12 cellular contexts compared by ENCODE assay signal in the genomic region with DNA sequence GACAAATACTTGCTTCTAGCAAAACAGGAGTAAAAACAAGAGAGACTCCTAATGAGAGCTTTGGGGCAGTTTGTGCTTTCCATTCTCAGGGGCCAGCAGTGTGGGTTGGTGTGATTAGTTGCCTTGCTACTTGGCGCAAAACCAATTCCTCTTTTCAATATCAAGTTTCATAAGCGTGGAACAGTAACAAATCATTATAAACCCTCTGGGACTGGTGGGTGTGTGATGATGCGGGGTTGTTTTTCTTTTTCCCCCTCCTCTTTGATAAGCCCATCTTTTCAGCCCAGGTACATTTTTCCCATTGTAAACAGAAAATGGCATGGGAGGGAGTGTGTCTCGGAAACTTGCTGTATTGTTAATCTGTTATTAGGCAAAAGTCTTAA.
DNase-seq lines count a peak whose midpoint lies in the region; ATAC-seq, FAIRE-seq and TF ChIP-seq lines count a peak whose summit lies in the region.
"Had no signal": no experiment of that assay in that cellular context is flagged by ENCODE, and none has a peak within 500 bp of the region (broad histone marks: within the 10 kb centered on the region; RNA-seq: fewer than 3 reads in every experiment).

No MANE protein-coding gene starts in this region.

- no peak overlapping the region for H2BK12ac ChIP-seq in trophoblast cell (ENCODE audit: low read length)

- peak overlapping the region; percentile 92 for H3K27ac ChIP-seq in ectodermal cell (ENCODE audit: insufficient read depth, low read depth, low read length, poor library complexity, severe bottlenecking)
- H3K27ac ChIP-seq in sigmoid colon, result peak overlapping the region in 3 of 4 donors; percentile 48 to 64 (median 51)
- no peak overlapping the region for H3K27ac ChIP-seq in trophoblast cell (ENCODE audit: low read depth, low read length)

- no peak overlapping the region for H3K18ac ChIP-seq in trophoblast cell (ENCODE audit: low read length)

- DNase-seq in GM19239 (ENCODE audit: insufficient read length, low spot score) (no peak), NCI-H2171 (lab: John Stamatoyannopoulos, UW) (peak; percentile 95), sigmoid colon (no peak), RPMI8226 (no peak), trophoblast cell (no peak)
- DNase-seq: pancreas; stimulated activated naive CD4-positive, alpha-beta T cell treated with Interleukin-2 at 50 U/mL for 16 hours; SW 1271 had no signal

- H3K4me2 ChIP-seq in trophoblast cell (ENCODE audit: low read length), result no peak overlapping the region

- no peak overlapping the region for H2BK5ac ChIP-seq in trophoblast cell (ENCODE audit: low read depth, low read length, poor library complexity)

- no peaks in the 10 kb centered on the region for H3K79me2 ChIP-seq in trophoblast cell (ENCODE audit: control insufficient read depth, insufficient read depth, low read length, poor library complexity)

- H4K12ac ChIP-seq in trophoblast cell (ENCODE audit: low read depth, low read length), result no peak overlapping the region

- H4K91ac ChIP-seq in trophoblast cell (ENCODE audit: low read depth, low read length), result no peak overlapping the region

- TF ChIP-seq CTCF in sigmoid colon (IDR thresholded peaks at IDR 0.05), result no peak

- intact Hi-C loops in sigmoid colon (cut with DNase I), result no loop called here

- H2AFZ ChIP-seq in trophoblast cell (ENCODE audit: insufficient read depth, low read length, poor library complexity), result no peak overlapping the region

- no peak for TF ChIP-seq EP300 in sigmoid colon (IDR thresholded peaks at IDR 0.05)

- no peak overlapping the region for H3K23ac ChIP-seq in trophoblast cell (ENCODE audit: low read length)

- no peak overlapping the region for H2BK120ac ChIP-seq in trophoblast cell (ENCODE audit: insufficient read depth, low read length, poor library complexity)

- no peak overlapping the region for H4K8ac ChIP-seq in trophoblast cell (ENCODE audit: low read depth, low read length)

- FAIRE-seq in GM19239 (lab: Jason Lieb, UNC), result peak; percentile 11
- FAIRE-seq: H1, pancreas had no signal

- H3K4me3 ChIP-seq in ectodermal cell (ENCODE audit: insufficient read depth, low read depth, low read length), result no peak overlapping the region
- H3K4me3 ChIP-seq in sigmoid colon, result no peak overlapping the region
- no peak overlapping the region for H3K4me3 ChIP-seq in trophoblast cell (ENCODE audit: low read depth, low read length)
- H3K4me3 ChIP-seq: pancreas had no signal

- no peak overlapping the region for H3K4ac ChIP-seq in trophoblast cell (ENCODE audit: low read depth, low read length)

- no peak for TF ChIP-seq POLR2A in sigmoid colon (IDR thresholded peaks at IDR 0.05)

- H3K36me3 ChIP-seq in ectodermal cell (ENCODE audit: control insufficient read depth, insufficient read depth, low read length) (no peaks in the 10 kb centered on the region), sigmoid colon (no peaks in the 10 kb centered on the region), trophoblast cell (ENCODE audit: control insufficient read depth in 1 of 2, insufficient read depth in 2 of 2, low read length in 2 of 2) (no peaks in the 10 kb centered on the region)
- H3K36me3 ChIP-seq: pancreas had no signal

- H3K27me3 ChIP-seq in ectodermal cell (ENCODE audit: control insufficient read depth, insufficient read depth, low read length, poor library complexity, severe bottlenecking) (no peaks in the 10 kb centered on the region), sigmoid colon (no peaks in the 10 kb centered on the region), trophoblast cell (ENCODE audit: insufficient read depth, low read length) (no peaks in the 10 kb centered on the region)
- H3K27me3 ChIP-seq: pancreas had no signal

- no peak overlapping the region for H2AK5ac ChIP-seq in trophoblast cell (ENCODE audit: low read length)

- no peak overlapping the region for H3K9ac ChIP-seq in trophoblast cell (ENCODE audit: low read length)

- no peak for ATAC-seq in HG03025 (IDR thresholded peaks at IDR 0.05; ENCODE audit: low FRiP score, unreplicated experiment)
- no peak for ATAC-seq in HG03439 (IDR thresholded peaks at IDR 0.05; ENCODE audit: unreplicated experiment)

- peaks cover 3% of the 10 kb centered on the region for H3K79me1 ChIP-seq in trophoblast cell (ENCODE audit: low read length)

- H3K4me1 ChIP-seq in ectodermal cell (ENCODE audit: control insufficient read depth, insufficient read depth, low read length), result peaks cover 43% of the 10 kb centered on the region
- peaks cover 0 to 16% (median 13%) of the 10 kb centered on the region in 4 donors for H3K4me1 ChIP-seq in sigmoid colon
- H3K4me1 ChIP-seq in trophoblast cell (ENCODE audit: control insufficient read depth in 1 of 2, insufficient read depth in 2 of 2, low read length in 2 of 2), result peaks cover 8 to 14% of the 10 kb centered on the region in 2 experiments
- H3K4me1 ChIP-seq: pancreas had no signal

- H3K14ac ChIP-seq in trophoblast cell (ENCODE audit: low read length), result no peak overlapping the region

- 78 to 96% methylated on average over 1 to 4 of the region's 4 CpGs for WGBS in ectodermal cell, 2 experiments
- WGBS in sigmoid colon, 2 donors, result 70 to 83% methylated on average over 4 of the region's 4 CpGs
- no CpG with 5 or more reads among the region's 4 CpGs for WGBS in trophoblast cell (ENCODE audit: extremely low coverage, insufficient coverage, insufficient read length)

- H3K9me3 ChIP-seq in ectodermal cell (ENCODE audit: control insufficient read depth, low read length) (no peaks in the 10 kb centered on the region), sigmoid colon (no peaks in the 10 kb centered on the region), trophoblast cell (ENCODE audit: insufficient read depth, low read depth, low read length) (no peaks in the 10 kb centered on the region)
- H3K9me3 ChIP-seq: pancreas had no signal
